In the genomic region with DNA sequence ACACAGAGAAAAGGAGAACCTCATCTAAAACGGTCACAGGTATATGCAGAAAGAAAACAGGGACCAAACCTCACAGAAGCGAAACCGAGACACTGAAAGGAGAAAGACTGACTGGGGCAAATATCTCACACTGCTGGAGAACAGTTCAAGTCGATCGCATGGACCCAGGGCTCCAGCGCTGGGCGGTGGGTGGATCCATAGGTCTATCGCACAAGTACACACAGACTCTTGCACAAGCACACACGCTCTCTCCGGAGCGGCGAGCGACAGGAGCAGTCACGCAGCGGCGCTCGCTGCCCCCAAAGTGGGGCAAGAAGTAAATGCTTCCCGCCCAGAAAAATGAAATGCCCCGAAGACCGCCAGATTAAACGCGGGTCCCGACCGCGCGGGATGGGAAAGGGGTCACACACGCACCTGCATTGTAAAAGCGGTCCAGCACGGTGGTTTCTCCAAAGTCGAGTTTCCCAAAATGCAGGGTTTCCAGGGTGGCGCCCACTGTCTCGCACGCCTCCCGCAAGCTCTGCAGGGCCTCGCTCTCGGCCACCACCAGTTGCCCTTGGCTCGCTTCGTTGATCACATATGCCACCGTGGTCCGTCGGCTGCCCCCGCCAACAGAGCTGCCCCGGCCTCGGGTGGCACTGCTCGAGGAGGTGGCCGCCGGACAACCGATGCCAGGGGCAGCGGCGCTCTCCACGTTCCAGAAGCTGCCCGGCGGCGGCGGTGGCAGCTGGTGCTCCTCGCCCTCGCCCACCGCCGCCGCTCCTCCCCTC, we compare ENCODE assay signal across 8 cellular contexts. TPM values are rescaled to one million over a fixed set of nuclear protein-coding genes. Genes with fewer than 3 reads are reported as not detected.
DNase-seq lines count a peak whose midpoint lies in the region; ATAC-seq, FAIRE-seq and TF ChIP-seq lines count a peak whose summit lies in the region.

No MANE protein-coding gene starts in this region.

- TF ChIP-seq RAD21 in K562 (CRISPR knock-in tag; conservative IDR thresholded peaks at IDR 0.05 in 1 of 2, IDR thresholded peaks at IDR 0.05 in 1 of 2): peak in 1 of 2 experiments; percentile 43; a peak in 3 of 4 replicates

- H3K36me3 ChIP-seq in GM23338 (ENCODE audit: insufficient read depth) (no peaks in the 10 kb centered on the region), K562 (ENCODE audit: control insufficient read depth, insufficient read depth, low read length) (peaks cover 3% of the 10 kb centered on the region; the same call in 1 of the 3 replicates)

- 30% methylated on average over 48 of the region's 60 CpGs for WGBS in K562 (ENCODE audit: insufficient coverage, low coverage, missing lambda C conversion rate)

- peaks cover 6% of the 10 kb centered on the region; the same call in 2 of the 3 replicates for H3K4me1 Mint-ChIP-seq in GM23338

- H3K4me2 ChIP-seq in GM23338: peak overlapping the region; percentile 98
- H3K4me2 ChIP-seq in K562 (ENCODE audit: insufficient read depth, low read length): peak overlapping the region; percentile 89

- H4K20me1 ChIP-seq in GM23338 (replicated peaks; ENCODE audit: insufficient read depth) (no peaks in the 10 kb centered on the region), K562 (replicated peaks; ENCODE audit: control insufficient read depth, insufficient read depth, low read length) (no peaks in the 10 kb centered on the region)

- no peaks in the 10 kb centered on the region; the same call in 2 of the 3 replicates for H3K36me3 Mint-ChIP-seq in GM23338 (ENCODE audit: low read depth)

- DNase-seq in GM23338 (ENCODE audit: low spot score) (peak; percentile 45), LNCaP clone FGC (ENCODE audit: low read depth) (no peak), T-helper 9 cell (peak; percentile 37), K562 (ENCODE audit: extremely low read depth in 1 of 4, low spot score in 3 of 4) (peak; percentile 48 to 87 (median 53)), iPS-NIHi11 (ENCODE audit: low spot score) (peak; percentile 10), HTR-8/SVneo (ENCODE audit: insufficient read length, low spot score) (no peak)

- H3K79me2 ChIP-seq in GM23338 (replicated peaks; ENCODE audit: insufficient read depth) (no peaks in the 10 kb centered on the region), K562 (ENCODE audit: control insufficient read depth, insufficient read depth, low read length) (peaks cover 57% of the 10 kb centered on the region)

- no peaks in the 10 kb centered on the region for H3K9me3 ChIP-seq in K562 (replicated peaks; ENCODE audit: control insufficient read depth, insufficient read depth, low read depth, low read length)

- H3K4me3 ChIP-seq in GM08714 (ENCODE audit: low read length) (peak overlapping the region; percentile 67), GM23338 (peak overlapping the region; percentile 90), LNCaP clone FGC (ENCODE audit: low read depth, low read length) (peak overlapping the region; percentile 82), K562 (peak overlapping the region; percentile 63), skin epidermis (peak overlapping the region; percentile 64 to 91 (median 80))

- TF ChIP-seq EP300 in K562 (IDR thresholded peaks at IDR 0.05; ENCODE audit: low read length): peak; percentile 32; the same call in 1 of the 2 replicates

- peak overlapping the region; percentile 69; the same call in 1 of the 2 replicates for H2AFZ ChIP-seq in GM23338
- H2AFZ ChIP-seq in K562 (ENCODE audit: low read depth, low read length): peak overlapping the region; percentile 70

- H3K9me1 ChIP-seq in K562 (ENCODE audit: control insufficient read depth, insufficient read depth, low read length): no peaks in the 10 kb centered on the region

- peak; percentile 37 for FAIRE-seq in K562 (lab: Jason Lieb, UNC)
- FAIRE-seq in HTR-8/SVneo (lab: Jason Lieb, UNC): no peak

- BruUV-seq in K562 (replicated peaks; lab: Mats Ljungman, UMichigan): no TSS peak

- in situ Hi-C loops in K562 (cut with MboI): loop anchor here (5.0 kb wide), 1 partner anchor 149 kb away; no protein-coding TSS in a partner anchor

- peaks cover 12% of the 10 kb centered on the region; the same call in 1 of the 2 replicates for H3K4me1 ChIP-seq in GM23338 (ENCODE audit: insufficient read depth)
- H3K4me1 ChIP-seq in K562 (replicated peaks in 1 of 2; ENCODE audit: control insufficient read depth in 2 of 2, insufficient read depth in 2 of 2, low read length in 2 of 2): peaks cover 17 to 21% of the 10 kb centered on the region in 2 experiments; a peak in 4 of 5 replicates

- TF ChIP-seq CTCF in GM23338 (conservative IDR thresholded peaks at IDR 0.05; ENCODE audit: low read depth in 2 of 2): no peak
- 0 out of 2 replicates have a peak, but pooled peaks have one; percentile 5 for TF ChIP-seq CTCF in LNCaP clone FGC (IDR thresholded peaks at IDR 0.05; ENCODE audit: control insufficient read depth, extremely low read depth, insufficient read depth)
- TF ChIP-seq CTCF in K562 (IDR thresholded peaks at IDR 0.05 in 2 of 3, conservative IDR thresholded peaks at IDR 0.05 in 1 of 3; ENCODE audit: insufficient read depth in 2 of 3, low read depth in 1 of 3, low read length in 3 of 3): no peak

- H3K27me3 ChIP-seq in GM23338 (ENCODE audit: insufficient read depth): peaks cover 60% of the 10 kb centered on the region
- H3K27me3 ChIP-seq in K562 (ENCODE audit: control insufficient read depth in 2 of 2, insufficient read depth in 2 of 2, low read length in 2 of 2): no peaks in the 10 kb centered on the region; a peak in 1 of 5 replicates

- ATAC-seq in GM23338 (peak; percentile 17), K562 (peak; percentile 62)

- H3K27ac ChIP-seq in GM23338 (ENCODE audit: low read depth) (no peak overlapping the region), K562 (ENCODE audit: extremely low read depth, low read depth, low read length) (peak overlapping the region; percentile 86), skin epidermis (peak overlapping the region; percentile 23 to 97 (median 94))

- CTCF ChIA-PET in K562 (lab: Yijun Ruan, JAX; ENCODE audit: low intra/inter-chr PET ratio): interaction anchor here (0.6 to 5.5 kb wide), 7 partner anchors 144 to 209 kb away, joined by 3 to 89 read pairs (median 10); no protein-coding TSS in a partner anchor

- H3K9me2 ChIP-seq in GM23338 (ENCODE audit: insufficient read depth): no peaks in the 10 kb centered on the region

- H3K9me3 Mint-ChIP-seq in GM23338: no peaks in the 10 kb centered on the region; the same call in 2 of the 3 replicates

- H3F3A ChIP-seq in GM23338 (replicated peaks; ENCODE audit: low read depth): 0 out of 2 replicates have a peak, but pooled peaks cover 3% of the 10 kb centered on the region

- H3K9ac ChIP-seq in K562 (ENCODE audit: insufficient read depth in 1 of 2, low read depth in 2 of 2, low read length in 2 of 2): peak overlapping the region; percentile 83 to 92

- peaks cover 24% of the 10 kb centered on the region for H3K27me3 Mint-ChIP-seq in GM23338 (ENCODE audit: insufficient read depth, low read depth, poor library complexity)

- peak; percentile 57 for TF ChIP-seq POLR2A in K562 (conservative IDR thresholded peaks at IDR 0.05)

- POLR2A ChIA-PET in K562 (lab: Yijun Ruan, JAX): interaction anchor here (0.6 to 2.0 kb wide), 13 partner anchors 8 to 153 kb away, joined by 3 to 13 read pairs (median 5); no protein-coding TSS in a partner anchor

- no peak overlapping the region for H3K27ac Mint-ChIP-seq in GM23338

- H3K4me3 Mint-ChIP-seq in GM23338: peak overlapping the region; percentile 79

- intact Hi-C loops in K562 (cut with micrococcal nuclease): loop anchor here (1.0 to 5.0 kb wide), 3 partner anchors 52 to 494 kb away; no protein-coding TSS in a partner anchor

RNA-seq across cellular contexts. Expression of gene MAP3K5, which starts 0.8 kb away (rescaled TPM):
- total RNA-seq in GM23338 (2014; rRNA removed; shearing (Covaris generic)): 2.8 and 2.9 TPM in 2 replicates
- polyA plus RNA-seq in GM23338 (2016; fragmentation: Nextera tagmentation; extraction: Ambion mirVana) (0.76 and 0.78 TPM in 2 replicates), K562 (2011; rRNA removed) (7.9 and 9.1 TPM in 2 replicates), K562 (2014; fragmentation: Illumina TruSeq; extraction: Trizol) (8.6 and 10.4 TPM in 2 replicates), K562 (2014; fragmentation: Nextera tagmentation; extraction: Ambion mirVana) (1 to 10 TPM; 2.2 to 3.3 TPM), K562 (2014; rRNA removed) (6.9 and 7.3 TPM in 2 replicates)
- 17.0 and 33.7 TPM in 2 replicates for total RNA-seq in K562 (2011; cell fraction: chromatin; rRNA removed; ENCODE audit: low replicate concordance)
- 7.8 and 10.1 TPM in 2 replicates for total RNA-seq in K562 (2011; cell fraction: nucleolus; rRNA removed)
- total RNA-seq in K562 (2011; cell fraction: nucleoplasm; rRNA removed): 10.5 and 10.6 TPM in 2 replicates
- total RNA-seq in K562 (2014; rRNA removed) (10.4 and 11.6 TPM in 2 replicates), K562 (2014; rRNA removed; fragmentation: Illumina TruSeq; extraction: Trizol) (12.7 and 15.3 TPM in 2 replicates), K562 (2015; rRNA removed; fragmentation: Illumina TruSeq; extraction: Trizol) (9.2 and 9.9 TPM in 2 replicates), K562 (2021) (11.7 and 13.0 TPM in 2 replicates)
- polyA plus RNA-seq in K562 (2011; cell fraction: cytosol; rRNA removed): 2.1 and 3.6 TPM in 2 replicates
- 6.2 and 8.7 TPM in 2 replicates for polyA plus RNA-seq in K562 (2011; cell fraction: nucleus; rRNA removed)
- polyA plus RNA-seq in K562 (2012): 6.6 and 6.7 TPM in 2 replicates
- polyA minus RNA-seq in K562 (2011; rRNA and poly(A)+ RNA removed): 13.9 and 23.8 TPM in 2 replicates
- polyA minus RNA-seq in K562 (2011; cell fraction: cytosol; rRNA and poly(A)+ RNA removed): 5.1 and 5.8 TPM in 2 replicates
- 9.0 and 19.5 TPM in 2 replicates for polyA minus RNA-seq in K562 (2011; cell fraction: nucleus; rRNA and poly(A)+ RNA removed)

RNA-seq across cellular contexts. Expression of gene PEX7, which starts 30.9 kb away (rescaled TPM):
- total RNA-seq in GM23338 (2014; rRNA removed; shearing (Covaris generic)): 13.5 and 24.1 TPM in 2 replicates
- polyA plus RNA-seq in GM23338 (2016; fragmentation: Nextera tagmentation; extraction: Ambion mirVana): 11.8 and 12.4 TPM in 2 replicates
- 7.4 and 8.8 TPM in 2 replicates for total RNA-seq in K562 (2011; cell fraction: chromatin; rRNA removed; ENCODE audit: low replicate concordance)
- total RNA-seq in K562 (2011; cell fraction: nucleolus; rRNA removed): 5.7 and 11.1 TPM in 2 replicates
- total RNA-seq in K562 (2011; cell fraction: nucleoplasm; rRNA removed): 7.6 and 8.1 TPM in 2 replicates
- 12.0 and 18.0 TPM in 2 replicates for total RNA-seq in K562 (2014; rRNA removed)
- 9.7 and 12.7 TPM in 2 replicates for total RNA-seq in K562 (2014; rRNA removed; fragmentation: Illumina TruSeq; extraction: Trizol)
- total RNA-seq in K562 (2015; rRNA removed; fragmentation: Illumina TruSeq; extraction: Trizol): 7.2 and 7.3 TPM in 2 replicates
- total RNA-seq in K562 (2021): 9.1 and 9.6 TPM in 2 replicates
- polyA plus RNA-seq in K562 (2011; rRNA removed): 12.5 and 12.9 TPM in 2 replicates
- polyA plus RNA-seq in K562 (2011; cell fraction: cytosol; rRNA removed): 7.9 and 14.9 TPM in 2 replicates
- polyA plus RNA-seq in K562 (2011; cell fraction: nucleus; rRNA removed): 5.3 and 7.8 TPM in 2 replicates
- 6.7 and 6.8 TPM in 2 replicates for polyA plus RNA-seq in K562 (2012)
- 6.2 and 6.5 TPM in 2 replicates for polyA plus RNA-seq in K562 (2014; fragmentation: Illumina TruSeq; extraction: Trizol)
- 1 to 10 TPM; 1.6 to 2.2 TPM for polyA plus RNA-seq in K562 (2014; fragmentation: Nextera tagmentation; extraction: Ambion mirVana)
- 10.9 and 12.5 TPM in 2 replicates for polyA plus RNA-seq in K562 (2014; rRNA removed)
- polyA minus RNA-seq in K562 (2011; rRNA and poly(A)+ RNA removed): 12.9 and 14.7 TPM in 2 replicates
- 2.7 and 5.4 TPM in 2 replicates for polyA minus RNA-seq in K562 (2011; cell fraction: cytosol; rRNA and poly(A)+ RNA removed)
- 11.0 and 12.4 TPM in 2 replicates for polyA minus RNA-seq in K562 (2011; cell fraction: nucleus; rRNA and poly(A)+ RNA removed)

Comparison
In these comparisons a context has a peak if more than half of its experiments do, and no peak if none do; other contexts are left out.
1. DNase-seq: peak in GM23338 (single experiment), T-helper 9 cell (single experiment), K562 (4 of 4) and iPS-NIHi11 (single experiment); none in LNCaP clone FGC (single experiment) and HTR-8/SVneo (single experiment).
2. Peak in every context shown above with its lines, with median percentiles within 50 percentile points of each other: H3K4me3 ChIP-seq.